ENCODE assay signal across 8 cellular contexts in the genomic region with DNA sequence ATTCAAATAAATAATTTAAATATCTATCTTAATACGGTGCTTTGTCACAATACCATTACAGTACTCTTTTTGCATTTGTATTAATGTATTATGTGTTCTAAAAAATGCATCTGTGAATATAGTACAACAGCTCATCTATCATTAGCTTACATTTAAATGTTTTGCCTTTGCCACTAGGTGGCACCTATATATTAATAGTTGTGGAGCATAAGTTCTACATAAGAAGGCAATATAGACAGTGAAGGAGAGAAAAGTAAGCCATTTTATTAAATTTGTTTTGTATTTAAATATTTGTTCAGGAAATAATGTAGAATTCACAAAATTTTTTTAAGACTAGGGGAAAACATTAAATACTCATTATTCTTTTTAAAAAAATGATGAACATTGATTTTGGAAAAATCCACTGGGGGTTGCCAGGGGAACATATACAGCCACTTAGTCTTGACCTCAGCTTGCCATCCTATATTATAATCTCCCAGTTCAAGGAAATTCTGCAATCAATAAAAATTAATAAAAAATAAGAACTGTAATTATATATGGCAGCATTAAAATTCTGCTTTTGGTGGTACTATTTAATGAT. TPM values are rescaled to one million over a fixed set of nuclear protein-coding genes. Genes with fewer than 3 reads are reported as not detected.
DNase-seq lines count a peak whose midpoint lies in the region; ATAC-seq and TF ChIP-seq lines count a peak whose summit lies in the region.

No MANE protein-coding gene starts in this region.

- H3K27me3 Mint-ChIP-seq in T-helper 2 cell treated with Interferon-gamma antibody and Interleukin-4, amounts not matched to agents 5 μg/mL and 100 μg/mL, for 36 hours (ENCODE audit: low read depth) = no peaks in the 10 kb centered on the region

- H3K4me1 Mint-ChIP-seq in T-helper 2 cell treated with Interferon-gamma antibody and Interleukin-4, amounts not matched to agents 5 μg/mL and 100 μg/mL, for 36 hours (ENCODE audit: low read depth) = peaks cover 2% of the 10 kb centered on the region

- H3K27ac Mint-ChIP-seq in T-helper 2 cell treated with Interferon-gamma antibody and Interleukin-4, amounts not matched to agents 5 μg/mL and 100 μg/mL, for 36 hours = no peak overlapping the region

- no peaks in the 10 kb centered on the region for H3K9me3 Mint-ChIP-seq in T-helper 2 cell treated with Interferon-gamma antibody and Interleukin-4, amounts not matched to agents 5 μg/mL and 100 μg/mL, for 36 hours

- peak; percentile 68 for ATAC-seq in GM18873 (IDR thresholded peaks at IDR 0.05; ENCODE audit: low FRiP score, unreplicated experiment)
- peak; percentile 73 for ATAC-seq in HG03159 (IDR thresholded peaks at IDR 0.05; ENCODE audit: unreplicated experiment)

- peak; percentile 74 for DNase-seq in NCI-H82 (lab: John Stamatoyannopoulos, UW)
- DNase-seq in dermis microvascular lymphatic vessel endothelial cell (ENCODE audit: low read depth in 2 of 2) = peak; percentile 11 to 52
- peak; percentile 44 for DNase-seq in pons (ENCODE audit: low spot score)
- DNase-seq in mesenteric fat pad (ENCODE audit: low spot score) = no peak
- no peak for DNase-seq in T-helper 2 cell treated with Interferon-gamma antibody and Interleukin-4, amounts not matched to agents 5 μg/mL and 100 μg/mL, for 36 hours (ENCODE audit: low spot score)

- H3K4me3 Mint-ChIP-seq in T-helper 2 cell treated with Interferon-gamma antibody and Interleukin-4, amounts not matched to agents 5 μg/mL and 100 μg/mL, for 36 hours = no peak overlapping the region

- no peak overlapping the region for H3K27ac ChIP-seq in C4-2B

- no peaks in the 10 kb centered on the region for H3K36me3 Mint-ChIP-seq in T-helper 2 cell treated with Interferon-gamma antibody and Interleukin-4, amounts not matched to agents 5 μg/mL and 100 μg/mL, for 36 hours (ENCODE audit: low read depth)

- peak; percentile 79 for TF ChIP-seq CTCF in C4-2B (conservative IDR thresholded peaks at IDR 0.05)

RNA-seq across cellular contexts. Expression of a gene that starts 9.8 kb away (rescaled TPM):
- total RNA-seq in dermis microvascular lymphatic vessel endothelial cell (not detected in 2 replicates), mesenteric fat pad (not detected)

RNA-seq across cellular contexts. Expression of a gene that starts 59.6 kb away (rescaled TPM):
- total RNA-seq in dermis microvascular lymphatic vessel endothelial cell = not detected in 2 replicates
- total RNA-seq in mesenteric fat pad = not detected

Comparison
In these comparisons a context has a peak if more than half of its experiments do, and no peak if none do; other contexts are left out.
1. DNase-seq: peak in NCI-H82 (single experiment), dermis microvascular lymphatic vessel endothelial cell (2 of 2) and pons (single experiment); none in mesenteric fat pad (single experiment) and T-helper 2 cell treated with Interferon-gamma antibody and Interleukin-4, amounts not matched to agents 5 μg/mL and 100 μg/mL, for 36 hours (single experiment).